27 cellular contexts compared by ENCODE assay signal in the genomic region with DNA sequence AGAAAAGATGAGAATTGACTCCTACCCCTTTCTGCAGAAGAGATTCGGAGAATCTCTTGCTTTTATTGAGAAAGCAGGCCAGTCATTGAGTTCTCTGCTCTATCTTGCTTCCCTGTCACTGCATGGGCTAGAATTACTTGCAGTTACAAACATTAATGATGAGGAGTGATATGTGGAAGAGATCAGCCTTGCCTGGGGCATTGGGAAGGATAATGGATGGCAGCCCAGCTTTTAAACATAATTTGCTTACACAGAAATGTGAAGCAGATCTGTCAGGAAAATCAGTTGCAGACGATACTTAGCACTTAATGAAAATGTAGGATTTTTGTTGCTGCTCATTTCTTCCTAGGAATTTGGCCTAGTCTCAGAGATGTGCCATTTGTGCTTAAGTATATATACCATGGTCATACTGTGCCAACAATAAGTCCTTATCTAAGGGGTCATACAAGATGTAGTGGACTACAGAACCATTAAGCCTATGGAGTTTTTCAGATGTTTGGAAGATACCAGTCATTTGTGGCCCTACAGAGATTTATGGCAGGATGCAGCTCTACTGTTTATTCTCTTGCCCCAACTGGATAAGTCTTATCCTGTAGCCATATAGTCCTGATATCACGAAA.
A peak's percentile ranks its signal among the peaks of the same experiment; 100 is the strongest.
DNase-seq lines count a peak whose midpoint lies in the region; ATAC-seq and TF ChIP-seq lines count a peak whose summit lies in the region.
"Had no signal": no experiment of that assay in that cellular context is flagged by ENCODE, and none has a peak within 500 bp of the region (broad histone marks: within the 10 kb centered on the region; RNA-seq: fewer than 3 reads in every experiment).

No MANE protein-coding gene starts in this region.

- H3K9me3 ChIP-seq in CD8-positive, alpha-beta T cell (ENCODE audit: low read length), result no peaks in the 10 kb centered on the region
- no peaks in the 10 kb centered on the region for H3K9me3 ChIP-seq in effector memory CD4-positive, alpha-beta T cell (ENCODE audit: control insufficient read depth, low read length)
- H3K9me3 ChIP-seq: gastrocnemius medialis, suprapubic skin, upper lobe of left lung had no signal

- H3K4me1 ChIP-seq in CD8-positive, alpha-beta T cell (ENCODE audit: insufficient read depth, low read length), result no peaks in the 10 kb centered on the region
- no peaks in the 10 kb centered on the region for H3K4me1 ChIP-seq in effector memory CD4-positive, alpha-beta T cell (ENCODE audit: control insufficient read depth, insufficient read depth, low read length, poor library complexity, severe bottlenecking)
- H3K4me1 ChIP-seq: gastrocnemius medialis, SJSA1, suprapubic skin, upper lobe of left lung had no signal

- peaks cover 61% of the 10 kb centered on the region for H3K36me3 ChIP-seq in CD8-positive, alpha-beta T cell (ENCODE audit: insufficient read depth, low read length)
- H3K36me3 ChIP-seq in effector memory CD4-positive, alpha-beta T cell (ENCODE audit: control insufficient read depth, insufficient read depth, low read length), result peaks cover 86% of the 10 kb centered on the region

- no peak overlapping the region for H3K4me3 Mint-ChIP-seq in activated CD4-positive, alpha-beta T cell treated with anti-CD3 and anti-CD28 coated beads, Interleukin-2, amount 10 ng/mL, durations not matched to agents 24 days and 14 days
- no peak overlapping the region for H3K4me3 Mint-ChIP-seq in CD8-positive, alpha-beta T cell
- H3K4me3 Mint-ChIP-seq in activated T-helper 1 cell treated with anti-CD3 and anti-CD28 coated beads, Interleukin-12 subunit alpha, Interleukin-12 subunit beta, Interleukin-2, Interleukin-4 antibody, amounts not matched to agents 30 ng/mL and 10 ng/mL and 1 ng/mL, durations not matched to agents 14 hours and 24 hours and 36 hours, result no peak overlapping the region
- no peak overlapping the region for H3K4me3 Mint-ChIP-seq in natural killer cell
- H3K4me3 Mint-ChIP-seq: activated B cell treated with CpG ODN at 0.5 μM for 24 hours; activated CD4-positive, alpha-beta memory T cell treated with anti-CD3 and anti-CD28 coated beads for 36 hours; nephron; stimulated activated memory B cell treated with anti-CD40 and anti-IgM and Interleukin-4, amounts not matched to agents 10 μg/mL and 1 μg/mL and 100 μg/mL, for 72 hours; T-cell had no signal

- CTCF ChIA-PET in CD8-positive, alpha-beta T cell (lab: Charles Lee), result no interaction called here

- H3K9me3 Mint-ChIP-seq in activated CD4-positive, alpha-beta T cell treated with anti-CD3 and anti-CD28 coated beads, Interleukin-2, amount 10 ng/mL, durations not matched to agents 24 days and 14 days, result no peaks in the 10 kb centered on the region
- H3K9me3 Mint-ChIP-seq in CD8-positive, alpha-beta T cell, result no peaks in the 10 kb centered on the region
- H3K9me3 Mint-ChIP-seq in activated T-helper 1 cell treated with anti-CD3 and anti-CD28 coated beads, Interleukin-12 subunit alpha, Interleukin-12 subunit beta, Interleukin-2, Interleukin-4 antibody, amounts not matched to agents 30 ng/mL and 10 ng/mL and 1 ng/mL, durations not matched to agents 14 hours and 24 hours and 36 hours, result no peaks in the 10 kb centered on the region
- H3K9me3 Mint-ChIP-seq in natural killer cell, result no peaks in the 10 kb centered on the region
- H3K9me3 Mint-ChIP-seq: activated B cell treated with CpG ODN at 0.5 μM for 24 hours; activated CD4-positive, alpha-beta memory T cell treated with anti-CD3 and anti-CD28 coated beads for 36 hours; nephron; stimulated activated memory B cell treated with anti-CD40 and anti-IgM and Interleukin-4, amounts not matched to agents 10 μg/mL and 1 μg/mL and 100 μg/mL, for 72 hours; T-cell had no signal

- no peaks in the 10 kb centered on the region for H3K27me3 ChIP-seq in CD8-positive, alpha-beta T cell (ENCODE audit: insufficient read depth, low read length)
- H3K27me3 ChIP-seq in effector memory CD4-positive, alpha-beta T cell (replicated peaks; ENCODE audit: control insufficient read depth, insufficient read depth, low read length, poor library complexity, severe bottlenecking), result no peaks in the 10 kb centered on the region
- H3K27me3 ChIP-seq: gastrocnemius medialis, SJSA1, suprapubic skin, upper lobe of left lung had no signal

- peaks cover 38% of the 10 kb centered on the region for H3K4me1 Mint-ChIP-seq in activated CD4-positive, alpha-beta T cell treated with anti-CD3 and anti-CD28 coated beads, Interleukin-2, amount 10 ng/mL, durations not matched to agents 24 days and 14 days
- H3K4me1 Mint-ChIP-seq in CD8-positive, alpha-beta T cell (ENCODE audit: low read depth), result peaks cover 9% of the 10 kb centered on the region
- peaks cover 69% of the 10 kb centered on the region for H3K4me1 Mint-ChIP-seq in activated T-helper 1 cell treated with anti-CD3 and anti-CD28 coated beads, Interleukin-12 subunit alpha, Interleukin-12 subunit beta, Interleukin-2, Interleukin-4 antibody, amounts not matched to agents 30 ng/mL and 10 ng/mL and 1 ng/mL, durations not matched to agents 14 hours and 24 hours and 36 hours (ENCODE audit: low read depth)
- H3K4me1 Mint-ChIP-seq in natural killer cell, result peaks cover 9 to 25% of the 10 kb centered on the region in 2 donors

- no peak for ATAC-seq in CD8-positive, alpha-beta T cell
- ATAC-seq in natural killer cell, result no peak
- ATAC-seq: gastrocnemius medialis; GM12878; stimulated activated memory B cell treated with anti-CD40 and anti-IgM and Interleukin-4, amounts not matched to agents 10 μg/mL and 1 μg/mL and 100 μg/mL, for 72 hours; T-cell had no signal

- no peak for DNase-seq in activated CD4-positive, alpha-beta T cell treated with anti-CD3 and anti-CD28 coated beads, Interleukin-2, amount 10 ng/mL, durations not matched to agents 24 days and 14 days
- DNase-seq in activated CD4-positive, alpha-beta T cell treated with anti-CD3 and anti-CD28 coated beads for 48 hours, result no peak
- DNase-seq in CD8-positive, alpha-beta T cell, result no peak
- DNase-seq in activated T-helper 1 cell treated with anti-CD3 and anti-CD28 coated beads, Interleukin-12 subunit alpha, Interleukin-12 subunit beta, Interleukin-2, Interleukin-4 antibody, amounts not matched to agents 30 ng/mL and 10 ng/mL and 1 ng/mL, durations not matched to agents 14 hours and 24 hours and 36 hours (ENCODE audit: low spot score), result no peak
- DNase-seq in natural killer cell (no peak), NK-92 (lab: John Stamatoyannopoulos, UW; ENCODE audit: unreplicated experiment) (no peak)
- DNase-seq in activated CD4-positive, CD25-positive, alpha-beta regulatory T cell treated with anti-CD3 and anti-CD28 coated beads, Interleukin-2, amount 50 U/mL, for 72 hours, result no peak
- DNase-seq in effector memory CD4-positive, alpha-beta T cell, result no peak
- DNase-seq: activated B cell treated with CpG ODN at 0.5 μM for 24 hours; activated CD4-positive, alpha-beta memory T cell treated with anti-CD3 and anti-CD28 coated beads for 36 hours; activated CD8-positive, alpha-beta memory T cell treated with anti-CD3 and anti-CD28 coated beads, Interleukin-2, amount 50 U/mL, for 48 hours; activated effector memory CD4-positive, alpha-beta T cell treated with anti-CD3 and anti-CD28 coated beads, Interleukin-2, amount 50 U/mL, for 16 hours; AML-193; amniotic stem cell; DMS153; gastrocnemius medialis; H7; NCI-H1694; NCI-H446; NCI-H82; T-cell; upper lobe of left lung had no signal

- peak overlapping the region; percentile 40 for H3K27ac Mint-ChIP-seq in activated CD4-positive, alpha-beta T cell treated with anti-CD3 and anti-CD28 coated beads, Interleukin-2, amount 10 ng/mL, durations not matched to agents 24 days and 14 days
- H3K27ac Mint-ChIP-seq in CD8-positive, alpha-beta T cell, result peak overlapping the region; percentile 75
- H3K27ac Mint-ChIP-seq in activated T-helper 1 cell treated with anti-CD3 and anti-CD28 coated beads, Interleukin-12 subunit alpha, Interleukin-12 subunit beta, Interleukin-2, Interleukin-4 antibody, amounts not matched to agents 30 ng/mL and 10 ng/mL and 1 ng/mL, durations not matched to agents 14 hours and 24 hours and 36 hours, result peak overlapping the region; percentile 59
- peak overlapping the region; percentile 18 to 55 for H3K27ac Mint-ChIP-seq in natural killer cell
- H3K27ac Mint-ChIP-seq: activated B cell treated with CpG ODN at 0.5 μM for 24 hours; stimulated activated memory B cell treated with anti-CD40 and anti-IgM and Interleukin-4, amounts not matched to agents 10 μg/mL and 1 μg/mL and 100 μg/mL, for 72 hours had no signal

- peaks cover 90% of the 10 kb centered on the region for H3K36me3 Mint-ChIP-seq in activated CD4-positive, alpha-beta T cell treated with anti-CD3 and anti-CD28 coated beads, Interleukin-2, amount 10 ng/mL, durations not matched to agents 24 days and 14 days (ENCODE audit: low read depth)
- H3K36me3 Mint-ChIP-seq in CD8-positive, alpha-beta T cell, result peaks cover 95% of the 10 kb centered on the region
- H3K36me3 Mint-ChIP-seq in activated T-helper 1 cell treated with anti-CD3 and anti-CD28 coated beads, Interleukin-12 subunit alpha, Interleukin-12 subunit beta, Interleukin-2, Interleukin-4 antibody, amounts not matched to agents 30 ng/mL and 10 ng/mL and 1 ng/mL, durations not matched to agents 14 hours and 24 hours and 36 hours (ENCODE audit: low read depth), result peaks cover 85% of the 10 kb centered on the region
- peaks cover 21% of the 10 kb centered on the region for H3K36me3 Mint-ChIP-seq in natural killer cell

- TF ChIP-seq CTCF in CD8-positive, alpha-beta T cell (IDR thresholded peaks at IDR 0.05), result no peak
- TF ChIP-seq CTCF in natural killer cell (IDR thresholded peaks at IDR 0.05), result no peak

- POLR2A ChIA-PET in CD8-positive, alpha-beta T cell (lab: Charles Lee), result no interaction called here

- intact Hi-C loops in activated CD4-positive, alpha-beta T cell treated with anti-CD3 and anti-CD28 coated beads, Interleukin-2, amount 10 ng/mL, durations not matched to agents 24 days and 14 days (cut with micrococcal nuclease), result no loop called here
- intact Hi-C loops in CD8-positive, alpha-beta T cell (cut with DNase I, micrococcal nuclease), result no loop called here
- intact Hi-C loops in activated T-helper 1 cell treated with anti-CD3 and anti-CD28 coated beads, Interleukin-12 subunit alpha, Interleukin-12 subunit beta, Interleukin-2, Interleukin-4 antibody, amounts not matched to agents 30 ng/mL and 10 ng/mL and 1 ng/mL, durations not matched to agents 14 hours and 24 hours and 36 hours (cut with micrococcal nuclease), result no loop called here
- intact Hi-C loops in natural killer cell (cut with micrococcal nuclease), result no loop called here

- H3K27ac ChIP-seq in CD8-positive, alpha-beta T cell (ENCODE audit: low read depth, low read length), result no peak overlapping the region
- H3K27ac ChIP-seq in effector memory CD4-positive, alpha-beta T cell (ENCODE audit: insufficient read depth, low read length, poor library complexity, severe bottlenecking), result no peak overlapping the region
- H3K27ac ChIP-seq: gastrocnemius medialis, SJSA1, suprapubic skin, upper lobe of left lung had no signal

- no peak overlapping the region for H3K4me3 ChIP-seq in CD8-positive, alpha-beta T cell (ENCODE audit: low read depth, low read length)
- no peak overlapping the region for H3K4me3 ChIP-seq in effector memory CD4-positive, alpha-beta T cell (ENCODE audit: insufficient read depth, low read depth, low read length, poor library complexity, severe bottlenecking)
- H3K4me3 ChIP-seq: gastrocnemius medialis, GM12878, SJSA1, suprapubic skin, upper lobe of left lung had no signal

- no peaks in the 10 kb centered on the region for H3K27me3 Mint-ChIP-seq in activated CD4-positive, alpha-beta T cell treated with anti-CD3 and anti-CD28 coated beads, Interleukin-2, amount 10 ng/mL, durations not matched to agents 24 days and 14 days
- H3K27me3 Mint-ChIP-seq in CD8-positive, alpha-beta T cell (ENCODE audit: low read depth), result no peaks in the 10 kb centered on the region
- no peaks in the 10 kb centered on the region for H3K27me3 Mint-ChIP-seq in activated T-helper 1 cell treated with anti-CD3 and anti-CD28 coated beads, Interleukin-12 subunit alpha, Interleukin-12 subunit beta, Interleukin-2, Interleukin-4 antibody, amounts not matched to agents 30 ng/mL and 10 ng/mL and 1 ng/mL, durations not matched to agents 14 hours and 24 hours and 36 hours (ENCODE audit: insufficient read depth)
- no peaks in the 10 kb centered on the region for H3K27me3 Mint-ChIP-seq in natural killer cell (ENCODE audit: low read depth in 2 of 2)
- H3K27me3 Mint-ChIP-seq: activated B cell treated with CpG ODN at 0.5 μM for 24 hours; activated CD4-positive, alpha-beta memory T cell treated with anti-CD3 and anti-CD28 coated beads for 36 hours; stimulated activated memory B cell treated with anti-CD40 and anti-IgM and Interleukin-4, amounts not matched to agents 10 μg/mL and 1 μg/mL and 100 μg/mL, for 72 hours; T-cell had no signal
